ENCODE assay signal across 8 cellular contexts in genomic region chr3:196666001-196666867, GRCh38. TPM values are rescaled to one million over a fixed set of nuclear protein-coding genes. Genes with fewer than 3 reads are reported as not detected.
DNase-seq lines count a peak whose midpoint lies in the region; ATAC-seq and TF ChIP-seq lines count a peak whose summit lies in the region.

No MANE protein-coding gene starts in this region.

- peaks cover 25% of the 10 kb centered on the region for H3K36me3 Mint-ChIP-seq in activated CD4-positive, alpha-beta memory T cell treated with anti-CD3 and anti-CD28 coated beads, Interleukin-2, amount 10 ng/mL, durations not matched to agents 7 days and 5 days (ENCODE audit: low read depth)

- H3K36me3 ChIP-seq in Panc1 (ENCODE audit: control insufficient read depth, insufficient read depth, low read length), result no peaks in the 10 kb centered on the region
- no peaks in the 10 kb centered on the region for H3K36me3 ChIP-seq in Peyer's patch

- POLR2A ChIA-PET in Panc1 (lab: Charles Lee), result no interaction called here
- POLR2A ChIA-PET in activated CD4-positive, alpha-beta memory T cell treated with anti-CD3 and anti-CD28 coated beads, Interleukin-2, amount 10 ng/mL, durations not matched to agents 7 days and 5 days (lab: Charles Lee), result no interaction called here

- no peak for TF ChIP-seq CTCF in Panc1 (IDR thresholded peaks at IDR 0.05)
- TF ChIP-seq CTCF in Peyer's patch (IDR thresholded peaks at IDR 0.05), result no peak

- no peak overlapping the region for H3K4me3 Mint-ChIP-seq in activated CD4-positive, alpha-beta memory T cell treated with anti-CD3 and anti-CD28 coated beads, Interleukin-2, amount 10 ng/mL, durations not matched to agents 7 days and 5 days

- H3K27ac Mint-ChIP-seq in activated CD4-positive, alpha-beta memory T cell treated with anti-CD3 and anti-CD28 coated beads, Interleukin-2, amount 10 ng/mL, durations not matched to agents 7 days and 5 days, result no peak overlapping the region

- intact Hi-C loops in Panc1 (cut with micrococcal nuclease; ENCODE audit: unreplicated experiment), result no loop called here

- H3K9me3 ChIP-seq in Panc1 (ENCODE audit: control insufficient read depth, insufficient read depth, low read depth, low read length) (no peaks in the 10 kb centered on the region), Peyer's patch (no peaks in the 10 kb centered on the region)

- no peaks in the 10 kb centered on the region for H3K27me3 Mint-ChIP-seq in activated CD4-positive, alpha-beta memory T cell treated with anti-CD3 and anti-CD28 coated beads, Interleukin-2, amount 10 ng/mL, durations not matched to agents 7 days and 5 days

- H3K4me1 Mint-ChIP-seq in activated CD4-positive, alpha-beta memory T cell treated with anti-CD3 and anti-CD28 coated beads, Interleukin-2, amount 10 ng/mL, durations not matched to agents 7 days and 5 days, result peaks cover 20% of the 10 kb centered on the region

- DNase-seq in Ammon's horn (ENCODE audit: low spot score) (peak; percentile 73), HuH-7 (ENCODE audit: low spot score) (peak; percentile 48), Panc1 (ENCODE audit: low read depth, low spot score) (peak; percentile 89), foreskin melanocyte (peak; percentile 89), Peyer's patch (no peak), T-helper 9 cell (no peak)
- no peak for DNase-seq in activated CD4-positive, alpha-beta memory T cell treated with anti-CD3 and anti-CD28 coated beads, Interleukin-2, amount 10 ng/mL, durations not matched to agents 7 days and 5 days

- no peaks in the 10 kb centered on the region for H3K27me3 ChIP-seq in Panc1 (ENCODE audit: control insufficient read depth, insufficient read depth, low read length)
- H3K27me3 ChIP-seq in Peyer's patch, result no peaks in the 10 kb centered on the region

- no TSS peak for BruUV-seq in Panc1 (replicated peaks; lab: Mats Ljungman, UMichigan)

- peak overlapping the region; percentile 74 for H3K27ac ChIP-seq in Panc1 (ENCODE audit: low read length)
- H3K27ac ChIP-seq in Peyer's patch, result no peak overlapping the region

- in situ Hi-C loops in Panc1 (cut with HindIII; ENCODE audit: low pct_unique_long_range_greater_than_20kb, low sequenced_read_pairs), result no loop called here

- H3K4me3 ChIP-seq in Panc1 (ENCODE audit: low read depth in 2 of 2, low read length in 2 of 2), result peak overlapping the region; percentile 17 to 31
- no peak overlapping the region for H3K4me3 ChIP-seq in Peyer's patch

- ATAC-seq in Panc1 (peak; percentile 91), HG02870 (IDR thresholded peaks at IDR 0.05; ENCODE audit: unreplicated experiment) (no peak)

- peaks cover 16% of the 10 kb centered on the region for H3K4me1 ChIP-seq in Panc1 (ENCODE audit: control insufficient read depth, insufficient read depth, low read length)
- H3K4me1 ChIP-seq in Peyer's patch, result no peaks in the 10 kb centered on the region

- CTCF ChIA-PET in Panc1 (lab: Charles Lee), result no interaction called here
- CTCF ChIA-PET in activated CD4-positive, alpha-beta memory T cell treated with anti-CD3 and anti-CD28 coated beads, Interleukin-2, amount 10 ng/mL, durations not matched to agents 7 days and 5 days (lab: Charles Lee), result no interaction called here

- H3K9me3 Mint-ChIP-seq in activated CD4-positive, alpha-beta memory T cell treated with anti-CD3 and anti-CD28 coated beads, Interleukin-2, amount 10 ng/mL, durations not matched to agents 7 days and 5 days, result no peaks in the 10 kb centered on the region

- no peak for TF ChIP-seq POLR2A in Peyer's patch (IDR thresholded peaks at IDR 0.05)

RNA-seq across cellular contexts. Expression of gene NRROS, which starts 26.7 kb away (rescaled TPM):
- 8.8 TPM for total RNA-seq in Panc1 (2021; ENCODE audit: unreplicated experiment)
- polyA plus RNA-seq in Panc1 (2012; ENCODE audit: insufficient read length), result 9.9 TPM
- total RNA-seq in Peyer's patch, result 10 to 100 TPM in 1 of 4 donors, 1 to 10 TPM in 2, under 1 TPM in 1; 0.70 to 10.7 (median 2.8) TPM
- total RNA-seq in activated CD4-positive, alpha-beta memory T cell treated with anti-CD3 and anti-CD28 coated beads, Interleukin-2, amount 10 ng/mL, durations not matched to agents 7 days and 5 days, result 10 to 100 TPM; 50.1 to 52.8 TPM

RNA-seq across cellular contexts. Expression of gene CEP19, which starts 45.8 kb away (rescaled TPM):
- total RNA-seq in Panc1 (2021; ENCODE audit: unreplicated experiment) (7.1 TPM), Peyer's patch (under 1 TPM in 1 of 4 donors, not detected in 3; 0.67 TPM)
- polyA plus RNA-seq in Panc1 (2012; ENCODE audit: insufficient read length), result 4.5 TPM
- total RNA-seq in activated CD4-positive, alpha-beta memory T cell treated with anti-CD3 and anti-CD28 coated beads, Interleukin-2, amount 10 ng/mL, durations not matched to agents 7 days and 5 days, result 1 to 10 TPM; 5.3 to 5.5 TPM

RNA-seq across cellular contexts. Expression of gene PIGX, which starts 45.9 kb away (rescaled TPM):
- total RNA-seq in Panc1 (2021; ENCODE audit: unreplicated experiment), result 85.7 TPM
- polyA plus RNA-seq in Panc1 (2012; ENCODE audit: insufficient read length), result 33.2 TPM
- 10 to 100 TPM in 3 of 4 donors, 1 to 10 TPM in 1; 9.4 to 26.1 (median 15.2) TPM for total RNA-seq in Peyer's patch
- 10 to 100 TPM; 47.2 to 50.0 TPM for total RNA-seq in activated CD4-positive, alpha-beta memory T cell treated with anti-CD3 and anti-CD28 coated beads, Interleukin-2, amount 10 ng/mL, durations not matched to agents 7 days and 5 days

Comparison
In these comparisons a context has a peak if more than half of its experiments do, and no peak if none do; other contexts are left out.
1. DNase-seq: peak in Ammon's horn (single experiment), HuH-7 (single experiment), Panc1 (single experiment) and foreskin melanocyte (single experiment); none in Peyer's patch (0 of 3), T-helper 9 cell (single experiment) and activated CD4-positive, alpha-beta memory T cell treated with anti-CD3 and anti-CD28 coated beads, Interleukin-2, amount 10 ng/mL, durations not matched to agents 7 days and 5 days (single experiment).
2. H3K4me3 ChIP-seq: peak in Panc1 (2 of 2); none in Peyer's patch (0 of 4).